Comparison of ENCODE assay signal across 3 cellular contexts in the genomic region with DNA sequence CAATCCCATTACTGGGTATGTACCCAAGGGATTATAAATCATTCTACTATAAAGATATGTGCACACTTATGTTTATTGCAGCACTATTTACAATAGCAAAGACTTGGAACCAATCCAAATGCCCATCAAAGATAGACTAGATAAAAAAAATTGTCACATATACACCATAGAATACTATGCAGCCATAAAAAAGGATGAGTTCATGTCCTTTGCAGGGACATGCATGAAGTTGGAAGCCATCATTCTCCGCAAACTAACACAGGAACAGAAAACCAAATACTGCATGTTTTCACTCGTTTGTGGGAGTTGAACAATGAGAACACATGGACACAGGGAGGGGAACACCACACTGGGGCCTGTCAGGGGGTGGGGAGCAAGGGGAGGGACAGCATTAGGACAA. TPM values are rescaled to one million over a fixed set of nuclear protein-coding genes. Genes with fewer than 3 reads are reported as not detected.
A peak's percentile ranks its signal among the peaks of the same experiment; 100 is the strongest.
DNase-seq lines count a peak whose midpoint lies in the region; ATAC-seq, FAIRE-seq and TF ChIP-seq lines count a peak whose summit lies in the region.
"Not testable (repeated sequence)": the region's sequence is repeated elsewhere in the genome, so short reads cannot be mapped to it uniquely, and the experiment has no call there.

No MANE protein-coding gene starts in this region.

- not testable (repeated sequence) for H3K9me1 ChIP-seq in K562 (ENCODE audit: control insufficient read depth, insufficient read depth, low read length)

- TF ChIP-seq RAD21 in K562 (CRISPR knock-in tag; conservative IDR thresholded peaks at IDR 0.05 in 1 of 2, IDR thresholded peaks at IDR 0.05 in 1 of 2), result not testable (repeated sequence)

- in situ Hi-C loops in K562 (cut with MboI), result loop anchor here (5.0 kb wide), 1 partner anchor 103 kb away; no protein-coding TSS in a partner anchor

- H3K4me1 Mint-ChIP-seq in activated naive CD8-positive, alpha-beta T cell (ENCODE audit: low read depth), result not testable (repeated sequence)

- BruUV-seq in K562 (replicated peaks; lab: Mats Ljungman, UMichigan), result not testable (repeated sequence)

- H2AFZ ChIP-seq in K562 (ENCODE audit: low read depth, low read length), result not testable (repeated sequence)

- WGBS in K562 (ENCODE audit: insufficient coverage, low coverage, missing lambda C conversion rate), result 3% methylated on average over 2 of the region's 2 CpGs

- not testable (repeated sequence) for FAIRE-seq in K562 (lab: Jason Lieb, UNC)

- H3K36me3 ChIP-seq in HEK293 (ENCODE audit: control insufficient read depth in 2 of 2, insufficient read depth in 1 of 2, low read length in 2 of 2); K562 (ENCODE audit: control insufficient read depth, insufficient read depth, low read length): not testable (repeated sequence)

- H3K4me2 ChIP-seq in K562 (ENCODE audit: insufficient read depth, low read length), result not testable (repeated sequence)

- not testable (repeated sequence) for H3K27ac ChIP-seq in HEK293 (ENCODE audit: extremely low read depth, low read depth, low read length); K562 (ENCODE audit: extremely low read depth, low read depth, low read length)

- not testable (repeated sequence) for H3K4me3 Mint-ChIP-seq in activated naive CD8-positive, alpha-beta T cell

- intact Hi-C loops in K562 (cut with micrococcal nuclease), result loop anchor here (5.0 to 10.0 kb wide), 4 partner anchors 233 to 793 kb away; no protein-coding TSS in a partner anchor

- not testable (repeated sequence) for H3K4me3 ChIP-seq in HEK293 (ENCODE audit: low read depth, low read length); K562

- H3K4me1 ChIP-seq in HEK293 (ENCODE audit: control insufficient read depth, insufficient read depth, low read length); K562 (replicated peaks in 1 of 2; ENCODE audit: control insufficient read depth in 2 of 2, insufficient read depth in 2 of 2, low read length in 2 of 2): not testable (repeated sequence)

- ATAC-seq in K562, result not testable (repeated sequence)

- not testable (repeated sequence) for TF ChIP-seq EP300 in K562 (IDR thresholded peaks at IDR 0.05; ENCODE audit: low read length)

- POLR2A ChIA-PET in HEK293 (lab: Yijun Ruan, JAX); K562 (lab: Yijun Ruan, JAX): not testable (repeated sequence)

- H3K9ac ChIP-seq in K562 (ENCODE audit: insufficient read depth in 1 of 2, low read depth in 2 of 2, low read length in 2 of 2), result not testable (repeated sequence)

- not testable (repeated sequence) for H4K20me1 ChIP-seq in K562 (replicated peaks; ENCODE audit: control insufficient read depth, insufficient read depth, low read length)

- not testable (repeated sequence) for TF ChIP-seq CTCF in HEK293 (tag by site-specific recombination; IDR thresholded peaks at IDR 0.05); K562 (IDR thresholded peaks at IDR 0.05 in 2 of 3, conservative IDR thresholded peaks at IDR 0.05 in 1 of 3; ENCODE audit: insufficient read depth in 2 of 3, low read depth in 1 of 3, low read length in 3 of 3)

- not testable (repeated sequence) for H3K9me3 Mint-ChIP-seq in activated naive CD8-positive, alpha-beta T cell (ENCODE audit: low read depth)

- TF ChIP-seq POLR2A in K562 (conservative IDR thresholded peaks at IDR 0.05), result not testable (repeated sequence)

- CTCF ChIA-PET in HEK293 (lab: Yijun Ruan, JAX); K562 (lab: Yijun Ruan, JAX; ENCODE audit: low intra/inter-chr PET ratio): not testable (repeated sequence)

- not testable (repeated sequence) for DNase-seq in K562 (ENCODE audit: extremely low read depth in 1 of 4, low spot score in 3 of 4)

- H3K79me2 ChIP-seq in K562 (ENCODE audit: control insufficient read depth, insufficient read depth, low read length), result not testable (repeated sequence)

- not testable (repeated sequence) for H3K36me3 Mint-ChIP-seq in activated naive CD8-positive, alpha-beta T cell

- peaks cover 11 to 17% of the 10 kb centered on the region in 2 experiments for H3K27me3 ChIP-seq in K562 (ENCODE audit: control insufficient read depth in 2 of 2, insufficient read depth in 2 of 2, low read length in 2 of 2)

- H3K27me3 Mint-ChIP-seq in activated naive CD8-positive, alpha-beta T cell, result peaks cover 25% of the 10 kb centered on the region

- H3K9me3 ChIP-seq in HEK293 (ENCODE audit: control insufficient read depth, insufficient read depth, low read depth, low read length); K562 (replicated peaks; ENCODE audit: control insufficient read depth, insufficient read depth, low read depth, low read length): not testable (repeated sequence)

- peak overlapping the region; percentile 18 for H3K27ac Mint-ChIP-seq in activated naive CD8-positive, alpha-beta T cell

TF ChIP-seq in HEK293, 187 proteins besides CTCF, POLR2A, EP300 and RAD21:
- TF ChIP-seq ZNF146 (tag by site-specific recombination; IDR thresholded peaks at IDR 0.05), result peak; percentile 68

TF ChIP-seq in K562, 482 proteins besides CTCF, POLR2A, EP300 and RAD21:
- peak; percentile 88 for TF ChIP-seq ZNF146 (CRISPR knock-in tag; IDR thresholded peaks at IDR 0.05; ENCODE audit: unreplicated experiment)
- TF ChIP-seq RBM25 (IDR thresholded peaks at IDR 0.05; ENCODE audit: low read depth, low read length, severe bottlenecking), result peak; percentile 39
TF ChIP-seq in K562: peak in this region for 2; not testable (repeated sequence) for 480.

RNA-seq across cellular contexts. Expression of a gene that starts 16.2 kb away (rescaled TPM):
- 223 and 663 TPM in 2 replicates for total RNA-seq in K562 (2011; cell fraction: chromatin; rRNA removed; ENCODE audit: low replicate concordance)
- total RNA-seq in K562 (2011; cell fraction: nucleolus; rRNA removed), result 111 and 152 TPM in 2 replicates
- total RNA-seq in K562 (2011; cell fraction: nucleoplasm; rRNA removed), result 268 and 359 TPM in 2 replicates
- 102 and 139 TPM in 2 replicates for total RNA-seq in K562 (2014; rRNA removed)
- 201 and 216 TPM in 2 replicates for total RNA-seq in K562 (2014; rRNA removed; fragmentation: Illumina TruSeq; extraction: Trizol)
- 177 and 196 TPM in 2 replicates for total RNA-seq in K562 (2015; rRNA removed; fragmentation: Illumina TruSeq; extraction: Trizol)
- total RNA-seq in K562 (2021), result 255 and 270 TPM in 2 replicates
- 371 and 375 TPM in 2 replicates for polyA plus RNA-seq in K562 (2011; rRNA removed)
- 86.1 and 145 TPM in 2 replicates for polyA plus RNA-seq in K562 (2011; cell fraction: cytosol; rRNA removed)
- polyA plus RNA-seq in K562 (2011; cell fraction: nucleus; rRNA removed), result 402 and 574 TPM in 2 replicates
- 312 and 324 TPM in 2 replicates for polyA plus RNA-seq in K562 (2012)
- 296 and 347 TPM in 2 replicates for polyA plus RNA-seq in K562 (2014; fragmentation: Illumina TruSeq; extraction: Trizol)
- polyA plus RNA-seq in K562 (2014; fragmentation: Nextera tagmentation; extraction: Ambion mirVana), result 100 to 1,000 TPM; 135 to 149 TPM
- 222 and 261 TPM in 2 replicates for polyA plus RNA-seq in K562 (2014; rRNA removed)
- polyA minus RNA-seq in K562 (2011; rRNA and poly(A)+ RNA removed), result 432 and 467 TPM in 2 replicates
- polyA minus RNA-seq in K562 (2011; cell fraction: cytosol; rRNA and poly(A)+ RNA removed), result 159 and 171 TPM in 2 replicates
- 87.5 and 183 TPM in 2 replicates for polyA minus RNA-seq in K562 (2011; cell fraction: nucleus; rRNA and poly(A)+ RNA removed)
